Comparison of ENCODE assay signal across 1 cellular context in genomic region chr14:99784508-99784907, GRCh38.
TF ChIP-seq lines count a peak whose summit lies in the region.

No MANE protein-coding gene starts in this region.

TF ChIP-seq in HepG2, 621 proteins besides CTCF, POLR2A, EP300 and RAD21 (continued from another document and continues in another):
- TF ChIP-seq, protein P1, sequence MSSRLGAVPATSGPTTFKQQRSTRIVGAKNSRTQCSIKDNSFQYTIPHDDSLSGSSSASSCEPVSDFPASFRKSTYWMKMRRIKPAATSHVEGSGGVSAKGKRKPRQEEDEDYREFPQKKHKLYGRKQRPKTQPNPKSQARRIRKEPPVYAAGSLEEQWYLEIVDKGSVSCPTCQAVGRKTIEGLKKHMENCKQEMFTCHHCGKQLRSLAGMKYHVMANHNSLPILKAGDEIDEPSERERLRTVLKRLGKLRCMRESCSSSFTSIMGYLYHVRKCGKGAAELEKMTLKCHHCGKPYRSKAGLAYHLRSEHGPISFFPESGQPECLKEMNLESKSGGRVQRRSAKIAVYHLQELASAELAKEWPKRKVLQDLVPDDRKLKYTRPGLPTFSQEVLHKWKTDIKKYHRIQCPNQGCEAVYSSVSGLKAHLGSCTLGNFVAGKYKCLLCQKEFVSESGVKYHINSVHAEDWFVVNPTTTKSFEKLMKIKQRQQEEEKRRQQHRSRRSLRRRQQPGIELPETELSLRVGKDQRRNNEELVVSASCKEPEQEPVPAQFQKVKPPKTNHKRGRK (CRISPR knock-in tag; IDR thresholded peaks at IDR 0.05): no peak
- TF ChIP-seq, protein P2, sequence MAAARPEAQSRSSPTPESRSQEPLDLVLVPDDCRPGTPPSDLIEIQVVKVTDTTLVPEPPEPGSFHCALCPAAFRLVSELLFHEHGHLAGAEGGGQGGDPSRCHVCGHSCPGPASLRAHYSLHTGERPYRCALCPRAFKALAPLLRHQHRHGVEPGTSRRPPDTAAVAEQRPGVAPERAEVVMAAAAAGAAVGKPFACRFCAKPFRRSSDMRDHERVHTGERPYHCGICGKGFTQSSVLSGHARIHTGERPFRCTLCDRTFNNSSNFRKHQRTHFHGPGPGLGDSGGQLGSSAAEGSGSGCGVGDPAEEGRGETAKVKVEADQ (CRISPR knock-in tag; IDR thresholded peaks at IDR 0.05; ENCODE audit: borderline replicate concordance): no peak
- TF ChIP-seq ZFP36L1 (CRISPR knock-in tag; IDR thresholded peaks at IDR 0.05) (no peak), ZNF577 (CRISPR knock-in tag; IDR thresholded peaks at IDR 0.05; ENCODE audit: borderline replicate concordance, low read depth) (no peak), ARNTL (CRISPR knock-in tag; IDR thresholded peaks at IDR 0.05) (peak; percentile 37; the same call in 1 of the 2 replicates), DDIT3 (CRISPR knock-in tag; IDR thresholded peaks at IDR 0.05) (no peak), SMYD3 (CRISPR knock-in tag; IDR thresholded peaks at IDR 0.05) (no peak), FOSL2 (CRISPR knock-in tag; IDR thresholded peaks at IDR 0.05) (peak; percentile 71), NCOR1 (IDR thresholded peaks at IDR 0.05; ENCODE audit: borderline replicate concordance, low read length) (peak; percentile 89), ZNF749 (CRISPR knock-in tag; IDR thresholded peaks at IDR 0.05; ENCODE audit: borderline replicate concordance) (no peak), ZSCAN29 (CRISPR knock-in tag; conservative IDR thresholded peaks at IDR 0.05) (0 out of 2 replicates have a peak, but pooled peaks have one; percentile 46), ZNF570 (CRISPR knock-in tag; IDR thresholded peaks at IDR 0.05; ENCODE audit: borderline replicate concordance) (no peak), PHF21A (CRISPR knock-in tag; IDR thresholded peaks at IDR 0.05) (peak; percentile 73), EZH2 (conservative IDR thresholded peaks at IDR 0.05; ENCODE audit: low read depth, low read length) (no peak), ZNF773 (CRISPR knock-in tag; IDR thresholded peaks at IDR 0.05; ENCODE audit: borderline replicate concordance) (no peak), ATAD3A (CRISPR knock-in tag; IDR thresholded peaks at IDR 0.05) (no peak), ZNF432 (CRISPR knock-in tag; IDR thresholded peaks at IDR 0.05; ENCODE audit: borderline replicate concordance) (no peak), ZNF18 (CRISPR knock-in tag; IDR thresholded peaks at IDR 0.05; ENCODE audit: insufficient replicate concordance) (no peak), FOXA1 (IDR thresholded peaks at IDR 0.05) (no peak), FOXA1 (CRISPR knock-in tag; IDR thresholded peaks at IDR 0.05) (peak; percentile 97), ZNF282 (IDR thresholded peaks at IDR 0.05; ENCODE audit: partially characterized antibody) (no peak), SKI (IDR thresholded peaks at IDR 0.05; ENCODE audit: partially characterized antibody) (peak; percentile 59), HDAC2 (CRISPR knock-in tag; IDR thresholded peaks at IDR 0.05) (peak; percentile 88), ZXDC (CRISPR knock-in tag; IDR thresholded peaks at IDR 0.05) (no peak), ZNF644 (CRISPR knock-in tag; IDR thresholded peaks at IDR 0.05; ENCODE audit: low read depth) (peak; percentile 46; the same call in 1 of the 2 replicates), ZNF451 (CRISPR knock-in tag; IDR thresholded peaks at IDR 0.05) (no peak), ZNF574 (CRISPR knock-in tag; IDR thresholded peaks at IDR 0.05) (peak; percentile 18; the same call in 1 of the 2 replicates), NAIF1 (CRISPR knock-in tag; IDR thresholded peaks at IDR 0.05; ENCODE audit: borderline replicate concordance) (no peak), FLYWCH1 (CRISPR knock-in tag; IDR thresholded peaks at IDR 0.05) (no peak), ZMYM2 (CRISPR knock-in tag; IDR thresholded peaks at IDR 0.05) (no peak), MYPOP (CRISPR knock-in tag; IDR thresholded peaks at IDR 0.05) (no peak), MYNN (CRISPR knock-in tag; IDR thresholded peaks at IDR 0.05; ENCODE audit: low read depth) (no peak), NFYB (CRISPR knock-in tag; IDR thresholded peaks at IDR 0.05) (no peak), ELF3 (CRISPR knock-in tag; IDR thresholded peaks at IDR 0.05) (peak; percentile 24; the same call in 1 of the 2 replicates), SALL1 (CRISPR knock-in tag; IDR thresholded peaks at IDR 0.05) (peak; percentile 92), SOX5 (CRISPR knock-in tag; IDR thresholded peaks at IDR 0.05; ENCODE audit: borderline replicate concordance) (peak; percentile 81), CCDC6 (CRISPR knock-in tag; IDR thresholded peaks at IDR 0.05) (no peak), LBX2 (CRISPR knock-in tag; IDR thresholded peaks at IDR 0.05; ENCODE audit: borderline replicate concordance) (no peak), MIXL1 (CRISPR knock-in tag; IDR thresholded peaks at IDR 0.05) (peak; percentile 96), XBP1 (CRISPR knock-in tag; IDR thresholded peaks at IDR 0.05) (no peak), AGO2 (optimal IDR thresholded peaks at IDR 0.05; ENCODE audit: low read depth, low read length) (no peak)
- TF ChIP-seq, protein P3, sequence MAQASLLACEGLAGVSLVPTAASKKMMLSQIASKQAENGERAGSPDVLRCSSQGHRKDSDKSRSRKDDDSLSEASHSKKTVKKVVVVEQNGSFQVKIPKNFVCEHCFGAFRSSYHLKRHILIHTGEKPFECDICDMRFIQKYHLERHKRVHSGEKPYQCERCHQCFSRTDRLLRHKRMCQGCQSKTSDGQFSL (CRISPR knock-in tag; IDR thresholded peaks at IDR 0.05): no peak
- TF ChIP-seq, protein P4, sequence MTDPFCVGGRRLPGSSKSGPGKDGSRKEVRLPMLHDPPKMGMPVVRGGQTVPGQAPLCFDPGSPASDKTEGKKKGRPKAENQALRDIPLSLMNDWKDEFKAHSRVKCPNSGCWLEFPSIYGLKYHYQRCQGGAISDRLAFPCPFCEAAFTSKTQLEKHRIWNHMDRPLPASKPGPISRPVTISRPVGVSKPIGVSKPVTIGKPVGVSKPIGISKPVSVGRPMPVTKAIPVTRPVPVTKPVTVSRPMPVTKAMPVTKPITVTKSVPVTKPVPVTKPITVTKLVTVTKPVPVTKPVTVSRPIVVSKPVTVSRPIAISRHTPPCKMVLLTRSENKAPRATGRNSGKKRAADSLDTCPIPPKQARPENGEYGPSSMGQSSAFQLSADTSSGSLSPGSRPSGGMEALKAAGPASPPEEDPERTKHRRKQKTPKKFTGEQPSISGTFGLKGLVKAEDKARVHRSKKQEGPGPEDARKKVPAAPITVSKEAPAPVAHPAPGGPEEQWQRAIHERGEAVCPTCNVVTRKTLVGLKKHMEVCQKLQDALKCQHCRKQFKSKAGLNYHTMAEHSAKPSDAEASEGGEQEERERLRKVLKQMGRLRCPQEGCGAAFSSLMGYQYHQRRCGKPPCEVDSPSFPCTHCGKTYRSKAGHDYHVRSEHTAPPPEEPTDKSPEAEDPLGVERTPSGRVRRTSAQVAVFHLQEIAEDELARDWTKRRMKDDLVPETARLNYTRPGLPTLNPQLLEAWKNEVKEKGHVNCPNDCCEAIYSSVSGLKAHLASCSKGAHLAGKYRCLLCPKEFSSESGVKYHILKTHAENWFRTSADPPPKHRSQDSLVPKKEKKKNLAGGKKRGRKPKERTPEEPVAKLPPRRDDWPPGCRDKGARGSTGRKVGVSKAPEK (CRISPR knock-in tag; IDR thresholded peaks at IDR 0.05; ENCODE audit: borderline replicate concordance): no peak
- TF ChIP-seq, protein P5, sequence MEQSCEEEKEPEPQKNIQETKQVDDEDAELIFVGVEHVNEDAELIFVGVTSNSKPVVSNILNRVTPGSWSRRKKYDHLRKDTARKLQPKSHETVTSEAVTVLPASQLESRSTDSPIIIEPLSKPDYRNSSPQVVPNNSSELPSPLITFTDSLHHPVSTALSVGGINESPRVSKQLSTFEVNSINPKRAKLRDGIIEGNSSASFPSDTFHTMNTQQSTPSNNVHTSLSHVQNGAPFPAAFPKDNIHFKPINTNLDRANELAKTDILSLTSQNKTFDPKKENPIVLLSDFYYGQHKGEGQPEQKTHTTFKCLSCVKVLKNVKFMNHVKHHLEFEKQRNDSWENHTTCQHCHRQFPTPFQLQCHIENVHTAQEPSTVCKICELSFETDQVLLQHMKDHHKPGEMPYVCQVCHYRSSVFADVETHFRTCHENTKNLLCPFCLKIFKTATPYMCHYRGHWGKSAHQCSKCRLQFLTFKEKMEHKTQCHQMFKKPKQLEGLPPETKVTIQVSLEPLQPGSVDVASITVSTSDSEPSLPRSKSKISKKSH (CRISPR knock-in tag; IDR thresholded peaks at IDR 0.05; ENCODE audit: borderline replicate concordance): no peak
- TF ChIP-seq, protein P6, sequence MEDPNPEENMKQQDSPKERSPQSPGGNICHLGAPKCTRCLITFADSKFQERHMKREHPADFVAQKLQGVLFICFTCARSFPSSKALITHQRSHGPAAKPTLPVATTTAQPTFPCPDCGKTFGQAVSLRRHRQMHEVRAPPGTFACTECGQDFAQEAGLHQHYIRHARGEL (CRISPR knock-in tag; IDR thresholded peaks at IDR 0.05): no peak
- TF ChIP-seq, protein P7, sequence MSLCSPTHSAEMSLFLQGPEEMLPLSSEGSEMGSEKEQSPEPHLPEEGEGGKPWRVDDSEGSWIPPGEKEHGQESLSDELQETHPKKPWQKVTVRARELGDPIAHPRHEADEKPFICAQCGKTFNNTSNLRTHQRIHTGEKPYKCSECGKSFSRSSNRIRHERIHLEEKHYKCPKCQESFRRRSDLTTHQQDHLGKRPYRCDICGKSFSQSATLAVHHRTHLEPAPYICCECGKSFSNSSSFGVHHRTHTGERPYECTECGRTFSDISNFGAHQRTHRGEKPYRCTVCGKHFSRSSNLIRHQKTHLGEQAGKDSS (CRISPR knock-in tag; IDR thresholded peaks at IDR 0.05; ENCODE audit: borderline replicate concordance, low read depth): 0 out of 2 replicates have a peak, but pooled peaks have one; percentile 41
